In the genomic region with DNA sequence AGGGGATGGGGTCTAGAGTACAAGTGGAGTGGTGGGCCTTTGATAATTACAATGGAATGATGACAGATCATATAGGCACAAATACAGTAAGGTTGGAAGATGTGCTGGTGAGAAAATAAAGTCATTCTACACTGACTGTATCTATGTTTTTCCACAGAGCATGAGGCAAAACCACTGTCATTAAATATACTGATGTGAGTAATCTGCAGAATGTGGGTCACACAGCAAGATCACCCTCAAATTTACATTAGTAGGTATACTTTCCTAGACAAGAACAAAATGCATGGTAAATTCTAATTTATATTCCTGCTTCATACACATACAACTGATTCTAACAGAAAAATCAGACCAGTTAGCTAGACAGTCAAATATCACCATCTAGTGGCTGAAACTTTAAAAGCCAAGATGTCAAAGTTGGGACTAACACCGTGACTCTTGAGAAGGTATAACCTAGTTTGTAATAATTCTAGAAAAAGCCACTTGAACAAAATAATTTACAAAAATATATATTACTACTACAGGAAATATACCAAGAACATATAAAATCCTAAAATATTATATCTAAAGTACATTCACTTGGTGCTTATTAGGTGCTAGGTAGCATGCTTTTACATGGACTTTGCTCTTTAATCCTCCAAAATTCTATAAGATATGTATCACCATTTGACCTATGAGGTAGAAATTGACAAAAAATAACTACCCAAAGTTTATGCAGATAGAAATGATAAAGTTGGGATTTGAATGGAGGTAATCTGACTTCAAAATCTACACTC, we compare ENCODE assay signal across 8 cellular contexts. TPM values are rescaled to one million over a fixed set of nuclear protein-coding genes. Genes with fewer than 3 reads are reported as not detected.
DNase-seq lines count a peak whose midpoint lies in the region; ATAC-seq and TF ChIP-seq lines count a peak whose summit lies in the region.

No MANE protein-coding gene starts in this region.

- H3K4me3 Mint-ChIP-seq in CD8-positive, alpha-beta T cell = no peak overlapping the region

- H3K18ac ChIP-seq in mesendoderm (ENCODE audit: low read length) = no peak overlapping the region

- intact Hi-C loops in CD8-positive, alpha-beta T cell (cut with DNase I, micrococcal nuclease) = loop anchor here (1.0 to 5.0 kb wide), 11 partner anchors 48 to 1157 kb away; no protein-coding TSS in a partner anchor
- intact Hi-C loops in PC-3 (cut with micrococcal nuclease) (loop anchor here (1.0 to 5.0 kb wide), 10 partner anchors 47 to 1154 kb away; no protein-coding TSS in a partner anchor), posterior vena cava (cut with DNase I) (loop anchor here in 1 of 2 donors (10.0 kb wide), 1 partner anchor 1021 kb away; no protein-coding TSS in a partner anchor)

- no peaks in the 10 kb centered on the region for H3F3A ChIP-seq in PC-3 (ENCODE audit: low read length, unreplicated experiment)

- H3K4me3 ChIP-seq in CD8-positive, alpha-beta T cell (ENCODE audit: low read depth, low read length) = no peak overlapping the region
- H3K4me3 ChIP-seq in PC-3 (ENCODE audit: low read length) (no peak overlapping the region), mesendoderm (ENCODE audit: low read length) (no peak overlapping the region)

- CTCF ChIA-PET in CD8-positive, alpha-beta T cell (lab: Charles Lee) = interaction anchor here (0.7 to 3.5 kb wide), 7 partner anchors 11 to 1792 kb away, joined by 3 to 14 read pairs (median 3); no protein-coding TSS in a partner anchor
- CTCF ChIA-PET in PC-3 (lab: Charles Lee) = interaction anchor here (0.5 to 0.6 kb wide), 3 partner anchors 10 to 115 kb away, joined by 3 to 6 read pairs (median 4); no protein-coding TSS in a partner anchor

- BruUV-seq in PC-3 (replicated peaks; lab: Mats Ljungman, UMichigan) = no TSS peak

- H3K27ac Mint-ChIP-seq in CD8-positive, alpha-beta T cell = no peak overlapping the region

- H3K4ac ChIP-seq in mesendoderm (ENCODE audit: low read depth, low read length) = no peak overlapping the region

- H3K4me2 ChIP-seq in PC-3 (ENCODE audit: low read length) (no peak overlapping the region), mesendoderm (ENCODE audit: low read length) (no peak overlapping the region)

- H2BK5ac ChIP-seq in mesendoderm (ENCODE audit: low read length) = no peak overlapping the region

- H3K79me1 ChIP-seq in mesendoderm (ENCODE audit: low read length) = no peaks in the 10 kb centered on the region

- POLR2A ChIA-PET in CD8-positive, alpha-beta T cell (lab: Charles Lee) = no interaction called here
- POLR2A ChIA-PET in PC-3 (lab: Charles Lee; ENCODE audit: unreplicated experiment) = no interaction called here

- peaks cover 23% of the 10 kb centered on the region for H3K4me1 Mint-ChIP-seq in CD8-positive, alpha-beta T cell (ENCODE audit: low read depth)

- H3K79me2 ChIP-seq in PC-3 (ENCODE audit: low read length) = 0 out of 2 replicates have a peak, but pooled peaks cover 5% of the 10 kb centered on the region
- no peaks in the 10 kb centered on the region for H3K79me2 ChIP-seq in mesendoderm (ENCODE audit: control insufficient read depth, insufficient read depth, low read length)

- H4K20me1 ChIP-seq in PC-3 (ENCODE audit: low read length) = no peaks in the 10 kb centered on the region

- H3K4me1 ChIP-seq in CD8-positive, alpha-beta T cell (ENCODE audit: insufficient read depth, low read length) = no peaks in the 10 kb centered on the region
- H3K4me1 ChIP-seq in PC-3 (ENCODE audit: insufficient read depth, low read length) (peaks cover 16% of the 10 kb centered on the region), mesendoderm (ENCODE audit: control insufficient read depth, low read depth, low read length) (peaks cover 1% of the 10 kb centered on the region)

- peaks cover under 1% of the 10 kb centered on the region for H3K36me3 ChIP-seq in CD8-positive, alpha-beta T cell (ENCODE audit: insufficient read depth, low read length)
- H3K36me3 ChIP-seq in PC-3 (ENCODE audit: low read depth, low read length) (peaks cover 12% of the 10 kb centered on the region), mesendoderm (ENCODE audit: control insufficient read depth, insufficient read depth, low read length) (no peaks in the 10 kb centered on the region)

- no peak overlapping the region for H3K56ac ChIP-seq in mesendoderm (ENCODE audit: low read length)

- no peak overlapping the region for H3K27ac ChIP-seq in CD8-positive, alpha-beta T cell (ENCODE audit: low read depth, low read length)
- H3K27ac ChIP-seq in PC-3 (ENCODE audit: low read length) = no peak overlapping the region
- H3K27ac ChIP-seq in mesendoderm (ENCODE audit: low read depth, low read length) = no peak overlapping the region

- H2AK5ac ChIP-seq in mesendoderm (ENCODE audit: low read length) = no peak overlapping the region

- DNase-seq in CD8-positive, alpha-beta T cell = no peak
- DNase-seq in PC-3 (peak; percentile 95), dermis blood vessel endothelial cell (peak; percentile 83), mesendoderm (peak; percentile 59), posterior vena cava (ENCODE audit: low spot score) (no peak)

- H3K9ac ChIP-seq in PC-3 (ENCODE audit: low read length) (no peak overlapping the region), mesendoderm (ENCODE audit: low read length) (no peak overlapping the region)

- no peak overlapping the region for H2BK15ac ChIP-seq in mesendoderm (replicated peaks; ENCODE audit: low read depth)

- peaks cover 37% of the 10 kb centered on the region for H3K36me3 Mint-ChIP-seq in CD8-positive, alpha-beta T cell

- H3K9me3 Mint-ChIP-seq in CD8-positive, alpha-beta T cell = peaks cover 14% of the 10 kb centered on the region

- no peaks in the 10 kb centered on the region for H3K9me3 ChIP-seq in CD8-positive, alpha-beta T cell (ENCODE audit: low read length)
- H3K9me3 ChIP-seq in PC-3 (ENCODE audit: low read length) = no peaks in the 10 kb centered on the region

- no peaks in the 10 kb centered on the region for H3K27me3 Mint-ChIP-seq in CD8-positive, alpha-beta T cell (ENCODE audit: low read depth)

- H3K9me2 ChIP-seq in PC-3 (replicated peaks; ENCODE audit: low read length) = no peaks in the 10 kb centered on the region

- H2BK120ac ChIP-seq in mesendoderm (ENCODE audit: low read depth, low read length) = no peak overlapping the region

- peak; percentile 88 for TF ChIP-seq CTCF in CD8-positive, alpha-beta T cell (IDR thresholded peaks at IDR 0.05)
- peak; percentile 94 for TF ChIP-seq CTCF in PC-3 (conservative IDR thresholded peaks at IDR 0.05; ENCODE audit: low read depth, low read length)

- no peaks in the 10 kb centered on the region for H3K27me3 ChIP-seq in CD8-positive, alpha-beta T cell (ENCODE audit: insufficient read depth, low read length)
- H3K27me3 ChIP-seq in PC-3 (ENCODE audit: low read length) (no peaks in the 10 kb centered on the region), mesendoderm (ENCODE audit: insufficient read depth, low read length, poor library complexity) (no peaks in the 10 kb centered on the region)

- H3K23ac ChIP-seq in mesendoderm (ENCODE audit: low read length) = no peak overlapping the region

- no peak overlapping the region for H4K5ac ChIP-seq in mesendoderm (ENCODE audit: low read length)

- H2AFZ ChIP-seq in PC-3 (ENCODE audit: low read length) = no peak overlapping the region

- ATAC-seq in CD8-positive, alpha-beta T cell = peak; percentile 71
- ATAC-seq in GM18909 (IDR thresholded peaks at IDR 0.05; ENCODE audit: poor library complexity, unreplicated experiment) = peak; percentile 78
- peak; percentile 67 for ATAC-seq in HG03575 (IDR thresholded peaks at IDR 0.05; ENCODE audit: extremely low read depth, insufficient number of reproducible peaks, low FRiP score, unreplicated experiment)
- ATAC-seq in PC-3 = peak; percentile 61
- ATAC-seq in HG03135 (IDR thresholded peaks at IDR 0.05; ENCODE audit: unreplicated experiment) = no peak

- no peak overlapping the region for H4K8ac ChIP-seq in mesendoderm (ENCODE audit: low read depth, low read length)

- WGBS in mesendoderm (ENCODE audit: extremely low coverage, insufficient coverage, low lambda C conversion rate) = no CpG with 5 or more reads among the region's 1 CpG

RNA-seq across cellular contexts. Expression of gene TTC33, which starts 19.5 kb away (rescaled TPM):
- total RNA-seq in CD8-positive, alpha-beta T cell = 1 to 10 TPM; 6.7 to 7.1 TPM
- total RNA-seq in PC-3 (2014; rRNA removed) (9.0 and 11.6 TPM in 2 replicates), dermis blood vessel endothelial cell (19.5 and 20.3 TPM in 2 replicates), posterior vena cava (10 to 100 TPM; 13.3 to 18.2 TPM)
- 3.3 TPM for polyA plus RNA-seq in mesendoderm (2013, experiment 1 of 2)
- polyA plus RNA-seq in mesendoderm (2013, experiment 2 of 2) = 3.3 TPM

RNA-seq across cellular contexts. Expression of gene PTGER4, which starts 56.6 kb away (rescaled TPM):
- total RNA-seq in CD8-positive, alpha-beta T cell = 100 to 1,000 TPM; 334 to 371 TPM
- total RNA-seq in PC-3 (2014; rRNA removed) (48.5 and 49.5 TPM in 2 replicates), dermis blood vessel endothelial cell (12.3 and 23.5 TPM in 2 replicates), posterior vena cava (10 to 100 TPM; 10.1 to 12.1 TPM)
- 3.7 TPM for polyA plus RNA-seq in mesendoderm (2013, experiment 1 of 2)
- 3.9 TPM for polyA plus RNA-seq in mesendoderm (2013, experiment 2 of 2)

Comparison
In these comparisons a context has a peak if more than half of its experiments do, and no peak if none do; other contexts are left out.
1. DNase-seq: peak in PC-3 (single experiment), dermis blood vessel endothelial cell (single experiment) and mesendoderm (single experiment); none in CD8-positive, alpha-beta T cell (0 of 7) and posterior vena cava (single experiment).